8 cellular contexts compared by ENCODE assay signal in genomic region chrX:10158279-10158939, GRCh38. TPM values are rescaled to one million over a fixed set of nuclear protein-coding genes. Genes with fewer than 3 reads are reported as not detected.
DNase-seq lines count a peak whose midpoint lies in the region; ATAC-seq and TF ChIP-seq lines count a peak whose summit lies in the region.

No MANE protein-coding gene starts in this region.

- CTCF ChIA-PET in A673 (lab: Charles Lee): no interaction called here

- TF ChIP-seq CTCF in A673 (conservative IDR thresholded peaks at IDR 0.05; ENCODE audit: low read depth, low read length) (no peak), ovary (IDR thresholded peaks at IDR 0.05) (no peak)

- no TSS peak for BruUV-seq in A673 (replicated peaks; lab: Mats Ljungman, UMichigan)

- H3K4me3 ChIP-seq in A673 (ENCODE audit: low read depth, low read length, poor library complexity, severe bottlenecking) (peak overlapping the region; percentile 38), ovary (no peak overlapping the region)

- WGBS in ovary, 3 donors: 22 to 25% (median 22%) methylated on average over 56 to 60 of the region's 60 CpGs

- ATAC-seq in GM19452 (IDR thresholded peaks at IDR 0.05; ENCODE audit: unreplicated experiment) (peak; percentile 66), HG03045 (IDR thresholded peaks at IDR 0.05; ENCODE audit: unreplicated experiment) (no peak), HG03460 (IDR thresholded peaks at IDR 0.05; ENCODE audit: unreplicated experiment) (no peak)

- peaks cover 4% of the 10 kb centered on the region for H3K27me3 ChIP-seq in A673 (replicated peaks; ENCODE audit: insufficient read depth, low read depth, low read length, poor library complexity)
- H3K27me3 ChIP-seq in ovary: no peaks in the 10 kb centered on the region

- H3K36me3 ChIP-seq in A673 (ENCODE audit: insufficient read depth, low read length, poor library complexity, severe bottlenecking) (no peaks in the 10 kb centered on the region), ovary (no peaks in the 10 kb centered on the region)

- DNase-seq in A673 (ENCODE audit: low spot score): peak; percentile 20
- DNase-seq in NCI-H748 treated with DMSO at 0.1 percent for 48 hours (lab: John Stamatoyannopoulos, UW): peak; percentile 24
- peak; percentile 74 to 81 for DNase-seq in erythroblast (lab: John Stamatoyannopoulos, UW)
- peak; percentile 27 to 61 (median 47) for DNase-seq in ovary
- DNase-seq in NCI-H2029 treated with DMSO at 0.1 percent for 48 hours (lab: John Stamatoyannopoulos, UW): no peak

- intact Hi-C loops in A673 (cut with micrococcal nuclease; ENCODE audit: unreplicated experiment) (no loop called here), ovary (cut with DNase I) (no loop called here)

- H3K9me3 ChIP-seq in A673 (ENCODE audit: low read depth, low read length, poor library complexity, severe bottlenecking) (no peaks in the 10 kb centered on the region), ovary (no peaks in the 10 kb centered on the region)

- no peak for TF ChIP-seq POLR2A in erythroblast (IDR thresholded peaks at IDR 0.05; ENCODE audit: low read length)
- no peak for TF ChIP-seq POLR2A in ovary (IDR thresholded peaks at IDR 0.05)

- H3K27ac ChIP-seq in A673 (ENCODE audit: low read depth, low read length, poor library complexity, severe bottlenecking): no peak overlapping the region
- no peak overlapping the region for H3K27ac ChIP-seq in ovary

- TF ChIP-seq EP300 in ovary (IDR thresholded peaks at IDR 0.05): no peak

- POLR2A ChIA-PET in A673 (lab: Charles Lee; ENCODE audit: low non-redundant PET): no interaction called here

- H3K4me1 ChIP-seq in A673 (ENCODE audit: insufficient read depth, low read length, poor library complexity, severe bottlenecking) (peaks cover 14% of the 10 kb centered on the region), ovary (ENCODE audit: insufficient read depth) (peaks cover 2% of the 10 kb centered on the region)

RNA-seq across cellular contexts. Expression of gene CLCN4, which starts 1.6 kb away (rescaled TPM):
- total RNA-seq in A673 (2021): 1.7 and 1.8 TPM in 2 replicates
- 1 to 10 TPM in 6 of 7 donors, under 1 TPM in 1; 0.36 to 4.2 (median 3.1) TPM for total RNA-seq in ovary
- polyA plus RNA-seq in ovary: 1 to 10 TPM in 1 of 2 donors, under 1 TPM in 1; 0.92 to 3.0 TPM
